Comparison of ENCODE assay signal across 23 cellular contexts in the genomic region with DNA sequence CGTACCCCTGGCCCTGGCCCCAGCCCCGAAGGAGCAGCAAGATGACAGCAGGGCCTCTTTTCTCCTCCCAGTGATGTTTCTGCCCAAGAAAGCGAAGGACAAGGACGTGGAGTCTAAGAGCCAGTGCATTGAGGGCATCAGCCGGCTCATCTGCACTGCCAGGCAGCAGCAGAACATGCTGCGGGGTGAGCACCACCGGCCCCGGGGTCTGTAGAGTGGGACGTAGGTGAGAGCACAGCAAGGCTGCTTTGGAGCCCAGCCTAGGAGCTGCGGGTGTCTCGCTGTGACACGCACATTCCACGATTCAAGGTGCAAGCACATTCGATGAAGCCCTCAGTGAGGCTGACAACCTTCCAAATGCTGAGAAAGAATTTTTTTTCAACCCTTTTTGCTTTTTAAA.
"Had no signal": no experiment of that assay in that cellular context is flagged by ENCODE, and none has a peak within 500 bp of the region (broad histone marks: within the 10 kb centered on the region; RNA-seq: fewer than 3 reads in every experiment).

No MANE protein-coding gene starts in this region.

- DNase-seq: activated CD4-positive, alpha-beta memory T cell treated with anti-CD3 and anti-CD28 coated beads, Interleukin-2, amount 10 ng/mL, durations not matched to agents 7 days and 5 days; activated CD4-positive, alpha-beta T cell treated with anti-CD3 and anti-CD28 coated beads, Interleukin-2, amount 10 ng/mL, durations not matched to agents 7 days and 5 days; activated CD4-positive, CD25-positive, alpha-beta regulatory T cell treated with anti-CD3 and anti-CD28 coated beads, Interleukin-2, amount 50 U/mL, for 72 hours; activated CD8-positive, alpha-beta memory T cell treated with anti-CD3 and anti-CD28 coated beads, Interleukin-2, amount 50 U/mL, for 48 hours; activated gamma-delta T cell treated with Interleukin-2 at 50 U/mL for 16 hours; activated naive CD8-positive, alpha-beta T cell treated with anti-CD3 and anti-CD28 coated beads, Interleukin-2, amount 50 U/mL, for 24 hours; activated T-cell treated with anti-CD3 and anti-CD28 coated beads, Interleukin-2, amount 50 U/mL, for 24 hours; dorsolateral prefrontal cortex; foreskin fibroblast; naive B cell; nephron progenitor cell; nucleus accumbens; stimulated activated CD4-positive, alpha-beta T cell treated with anti-CD3 and anti-CD28 coated beads, Interleukin-2, amount 100 ng/mL, for 48 hours; stimulated activated naive CD4-positive, alpha-beta T cell treated with Interleukin-2 at 50 U/mL for 16 hours had no signal

- H3K27ac ChIP-seq: breast epithelium, parathyroid adenoma, psoas muscle, tibial nerve, VCaP had no signal

- H3K27me3 Mint-ChIP-seq: activated CD4-positive, alpha-beta memory T cell treated with anti-CD3 and anti-CD28 coated beads, Interleukin-2, amount 10 ng/mL, durations not matched to agents 7 days and 5 days; activated CD4-positive, alpha-beta T cell treated with anti-CD3 and anti-CD28 coated beads, Interleukin-2, amount 10 ng/mL, durations not matched to agents 7 days and 5 days; activated naive CD4-positive, alpha-beta T cell treated with anti-CD3 and anti-CD28 coated beads, Interleukin-2, amount 50 U/mL, for 24 hours; activated naive CD8-positive, alpha-beta T cell treated with anti-CD3 and anti-CD28 coated beads, Interleukin-2, amount 50 U/mL, for 24 hours; activated T-cell treated with anti-CD3 and anti-CD28 coated beads, Interleukin-2, amount 50 U/mL, for 24 hours; central memory CD8-positive, alpha-beta T cell; naive B cell had no signal

- H3K9me3 ChIP-seq: breast epithelium, heart left ventricle, psoas muscle, tibial nerve had no signal

- H3K36me3 Mint-ChIP-seq: activated naive CD4-positive, alpha-beta T cell treated with anti-CD3 and anti-CD28 coated beads, Interleukin-2, amount 50 U/mL, for 24 hours; naive B cell had no signal

- H3K27me3 ChIP-seq: breast epithelium, dorsolateral prefrontal cortex, heart left ventricle, tibial nerve had no signal

- H3K36me3 ChIP-seq: breast epithelium had no signal

- H3K9me3 Mint-ChIP-seq: activated CD4-positive, alpha-beta memory T cell treated with anti-CD3 and anti-CD28 coated beads, Interleukin-2, amount 10 ng/mL, durations not matched to agents 7 days and 5 days; activated CD4-positive, alpha-beta T cell treated with anti-CD3 and anti-CD28 coated beads, Interleukin-2, amount 10 ng/mL, durations not matched to agents 7 days and 5 days; activated naive CD4-positive, alpha-beta T cell treated with anti-CD3 and anti-CD28 coated beads, Interleukin-2, amount 50 U/mL, for 24 hours; activated naive CD8-positive, alpha-beta T cell treated with anti-CD3 and anti-CD28 coated beads, Interleukin-2, amount 50 U/mL, for 24 hours; activated T-cell treated with anti-CD3 and anti-CD28 coated beads, Interleukin-2, amount 50 U/mL, for 24 hours; central memory CD8-positive, alpha-beta T cell; mesothelial cell of epicardium; naive B cell; nephron progenitor cell had no signal

- H3K4me3 ChIP-seq: breast epithelium, dorsolateral prefrontal cortex, heart left ventricle, psoas muscle, tibial nerve had no signal

- H3K27ac Mint-ChIP-seq: activated CD4-positive, alpha-beta memory T cell treated with anti-CD3 and anti-CD28 coated beads, Interleukin-2, amount 10 ng/mL, durations not matched to agents 7 days and 5 days; activated CD4-positive, alpha-beta T cell treated with anti-CD3 and anti-CD28 coated beads, Interleukin-2, amount 10 ng/mL, durations not matched to agents 7 days and 5 days; activated naive CD8-positive, alpha-beta T cell treated with anti-CD3 and anti-CD28 coated beads, Interleukin-2, amount 50 U/mL, for 24 hours; activated T-cell treated with anti-CD3 and anti-CD28 coated beads, Interleukin-2, amount 50 U/mL, for 24 hours; mesothelial cell of epicardium; nephron progenitor cell had no signal

- ATAC-seq: activated naive CD8-positive, alpha-beta T cell treated with anti-CD3 and anti-CD28 coated beads, Interleukin-2, amount 50 U/mL, for 24 hours; heart left ventricle; psoas muscle had no signal

- H3K4me3 Mint-ChIP-seq: activated CD4-positive, alpha-beta memory T cell treated with anti-CD3 and anti-CD28 coated beads, Interleukin-2, amount 10 ng/mL, durations not matched to agents 7 days and 5 days; activated CD4-positive, alpha-beta T cell treated with anti-CD3 and anti-CD28 coated beads, Interleukin-2, amount 10 ng/mL, durations not matched to agents 7 days and 5 days; activated naive CD4-positive, alpha-beta T cell treated with anti-CD3 and anti-CD28 coated beads, Interleukin-2, amount 50 U/mL, for 24 hours; activated naive CD8-positive, alpha-beta T cell treated with anti-CD3 and anti-CD28 coated beads, Interleukin-2, amount 50 U/mL, for 24 hours; activated T-cell treated with anti-CD3 and anti-CD28 coated beads, Interleukin-2, amount 50 U/mL, for 24 hours; central memory CD8-positive, alpha-beta T cell; mesothelial cell of epicardium; naive B cell; nephron progenitor cell had no signal
